ENCODE assay signal across 19 cellular contexts in genomic region chr3:45204136-45204535, GRCh38. TPM values are rescaled to one million over a fixed set of nuclear protein-coding genes. Genes with fewer than 3 reads are reported as not detected.
DNase-seq lines count a peak whose midpoint lies in the region; ATAC-seq, FAIRE-seq and TF ChIP-seq lines count a peak whose summit lies in the region.
"Had no signal": no experiment of that assay in that cellular context is flagged by ENCODE, and none has a peak within 500 bp of the region (broad histone marks: within the 10 kb centered on the region; RNA-seq: fewer than 3 reads in every experiment).

No MANE protein-coding gene starts in this region.

- H3K4me1 Mint-ChIP-seq in mesothelial cell of epicardium: peaks cover 23% of the 10 kb centered on the region
- H3K4me1 Mint-ChIP-seq in activated CD8-positive, alpha-beta T cell treated with anti-CD3 and anti-CD28 coated beads for 36 hours (ENCODE audit: low read depth): peaks cover 6% of the 10 kb centered on the region
- peaks cover 4 to 21% (median 13%) of the 10 kb centered on the region in 7 donors for H3K4me1 Mint-ChIP-seq in naive thymus-derived CD4-positive, alpha-beta T cell

- no peaks in the 10 kb centered on the region for H3K36me3 Mint-ChIP-seq in mesothelial cell of epicardium
- no peaks in the 10 kb centered on the region for H3K36me3 Mint-ChIP-seq in activated CD8-positive, alpha-beta T cell treated with anti-CD3 and anti-CD28 coated beads for 36 hours (ENCODE audit: low read depth)
- H3K36me3 Mint-ChIP-seq in naive thymus-derived CD4-positive, alpha-beta T cell: no peaks in the 10 kb centered on the region

- H3K27me3 ChIP-seq in naive thymus-derived CD4-positive, alpha-beta T cell (ENCODE audit: control insufficient read depth in 2 of 2, insufficient read depth in 2 of 2, low read length in 2 of 2): no peaks in the 10 kb centered on the region
- H3K27me3 ChIP-seq: BLaER1 treated with 17β-estradiol and CSF1 and Interleukin-3, amounts not matched to agents 10 nM and 100 nM had no signal

- no peaks in the 10 kb centered on the region for H3K27me3 Mint-ChIP-seq in mesothelial cell of epicardium (ENCODE audit: low read depth)
- H3K27me3 Mint-ChIP-seq in activated CD8-positive, alpha-beta T cell treated with anti-CD3 and anti-CD28 coated beads for 36 hours: peaks cover 3% of the 10 kb centered on the region
- peaks cover 0 to 52% (median 10%) of the 10 kb centered on the region in 5 donors for H3K27me3 Mint-ChIP-seq in naive thymus-derived CD4-positive, alpha-beta T cell

- H3K4me3 Mint-ChIP-seq in mesothelial cell of epicardium: no peak overlapping the region
- H3K4me3 Mint-ChIP-seq in activated CD8-positive, alpha-beta T cell treated with anti-CD3 and anti-CD28 coated beads for 36 hours: no peak overlapping the region
- no peak overlapping the region for H3K4me3 Mint-ChIP-seq in naive thymus-derived CD4-positive, alpha-beta T cell
- H3K4me3 Mint-ChIP-seq: activated CD4-positive, alpha-beta memory T cell treated with anti-CD3 and anti-CD28 coated beads, Interleukin-2, amount 10 ng/mL, durations not matched to agents 7 days and 5 days had no signal

- TF ChIP-seq CTCF in epithelial cell of esophagus (IDR thresholded peaks at IDR 0.05; ENCODE audit: insufficient read depth, low read depth, low read length, missing control alignments): no peak
- TF ChIP-seq CTCF in mesothelial cell of epicardium (IDR thresholded peaks at IDR 0.05; ENCODE audit: unreplicated experiment): no peak
- no peak for TF ChIP-seq CTCF in activated CD8-positive, alpha-beta T cell treated with anti-CD3 and anti-CD28 coated beads for 36 hours (IDR thresholded peaks at IDR 0.05)

- no peak overlapping the region for H3K27ac ChIP-seq in naive thymus-derived CD4-positive, alpha-beta T cell (ENCODE audit: low read depth, low read length)
- H3K27ac ChIP-seq: psoas muscle, thoracic aorta had no signal

- H3K36me3 ChIP-seq in naive thymus-derived CD4-positive, alpha-beta T cell (ENCODE audit: control insufficient read depth in 2 of 3, insufficient read depth in 3 of 3, low read length in 3 of 3): no peaks in the 10 kb centered on the region
- H3K36me3 ChIP-seq: thoracic aorta had no signal

- intact Hi-C loops in activated CD8-positive, alpha-beta T cell treated with anti-CD3 and anti-CD28 coated beads for 36 hours (cut with micrococcal nuclease): no loop called here
- intact Hi-C loops in naive thymus-derived CD4-positive, alpha-beta T cell (cut with micrococcal nuclease): no loop called here

- H3K4me1 ChIP-seq in naive thymus-derived CD4-positive, alpha-beta T cell (ENCODE audit: control insufficient read depth in 2 of 2, insufficient read depth in 2 of 2, low read length in 2 of 2): peaks cover 3 to 4% of the 10 kb centered on the region in 2 donors
- H3K4me1 ChIP-seq: psoas muscle had no signal

- H3K27ac Mint-ChIP-seq in mesothelial cell of epicardium: peak overlapping the region; percentile 35
- H3K27ac Mint-ChIP-seq in activated CD8-positive, alpha-beta T cell treated with anti-CD3 and anti-CD28 coated beads for 36 hours: no peak overlapping the region
- no peak overlapping the region for H3K27ac Mint-ChIP-seq in naive thymus-derived CD4-positive, alpha-beta T cell
- H3K27ac Mint-ChIP-seq: activated CD4-positive, alpha-beta memory T cell treated with anti-CD3 and anti-CD28 coated beads, Interleukin-2, amount 10 ng/mL, durations not matched to agents 7 days and 5 days; activated T-helper 2 cell treated with anti-CD3 and anti-CD28 coated beads, Interferon-gamma antibody, Interleukin-2, Interleukin-4, amounts not matched to agents 10 μg/mL and 5 μg/mL and 100 μg/mL, durations not matched to agents 14 hours and 24 hours and 36 hours had no signal

- no peaks in the 10 kb centered on the region for H3K9me3 Mint-ChIP-seq in mesothelial cell of epicardium
- H3K9me3 Mint-ChIP-seq in activated CD8-positive, alpha-beta T cell treated with anti-CD3 and anti-CD28 coated beads for 36 hours: no peaks in the 10 kb centered on the region
- no peaks in the 10 kb centered on the region for H3K9me3 Mint-ChIP-seq in naive thymus-derived CD4-positive, alpha-beta T cell
- H3K9me3 Mint-ChIP-seq: activated CD4-positive, alpha-beta memory T cell treated with anti-CD3 and anti-CD28 coated beads, Interleukin-2, amount 10 ng/mL, durations not matched to agents 7 days and 5 days; activated T-helper 2 cell treated with anti-CD3 and anti-CD28 coated beads, Interferon-gamma antibody, Interleukin-2, Interleukin-4, amounts not matched to agents 10 μg/mL and 5 μg/mL and 100 μg/mL, durations not matched to agents 14 hours and 24 hours and 36 hours had no signal

- DNase-seq in EH (ENCODE audit: low read depth) (peak; percentile 84), RCC 7860 (ENCODE audit: low spot score) (peak; percentile 62), epithelial cell of esophagus (ENCODE audit: low read depth) (peak; percentile 76), mesothelial cell of epicardium (ENCODE audit: low spot score in 2 of 2, unreplicated experiment in 2 of 2) (no peak), KBM-7 (no peak)
- DNase-seq in activated CD8-positive, alpha-beta T cell treated with anti-CD3 and anti-CD28 coated beads for 36 hours: no peak
- no peak for DNase-seq in naive thymus-derived CD4-positive, alpha-beta T cell
- DNase-seq: activated CD4-positive, alpha-beta memory T cell treated with anti-CD3 and anti-CD28 coated beads, Interleukin-2, amount 10 ng/mL, durations not matched to agents 7 days and 5 days; DMS153; effector CD4-positive, alpha-beta T cell; left cardiac atrium; MV-4-11; psoas muscle had no signal

- H3K4me3 ChIP-seq in epithelial cell of esophagus (ENCODE audit: low read length): no peak overlapping the region
- no peak overlapping the region for H3K4me3 ChIP-seq in naive thymus-derived CD4-positive, alpha-beta T cell (ENCODE audit: low read length)
- H3K4me3 ChIP-seq: BLaER1 treated with 17β-estradiol and CSF1 and Interleukin-3, amounts not matched to agents 10 nM and 100 nM; psoas muscle; thoracic aorta had no signal

- no peak for ATAC-seq in activated CD8-positive, alpha-beta T cell treated with anti-CD3 and anti-CD28 coated beads for 36 hours
- no peak for ATAC-seq in HG03378 (IDR thresholded peaks at IDR 0.05; ENCODE audit: unreplicated experiment)
- no peak for ATAC-seq in naive thymus-derived CD4-positive, alpha-beta T cell
- ATAC-seq: left cardiac atrium, psoas muscle had no signal

- POLR2A ChIA-PET in activated CD8-positive, alpha-beta T cell treated with anti-CD3 and anti-CD28 coated beads for 36 hours (lab: Charles Lee): no interaction called here
- POLR2A ChIA-PET in naive thymus-derived CD4-positive, alpha-beta T cell (lab: Charles Lee): no interaction called here

- CTCF ChIA-PET in activated CD8-positive, alpha-beta T cell treated with anti-CD3 and anti-CD28 coated beads for 36 hours (lab: Charles Lee): interaction anchor here (12.4 kb wide), 1 partner anchor 163 kb away, joined by 390 read pairs; no protein-coding TSS in a partner anchor
- CTCF ChIA-PET in naive thymus-derived CD4-positive, alpha-beta T cell (lab: Charles Lee): interaction anchor here (10.7 kb wide), 1 partner anchor 163 kb away, joined by 379 read pairs; no protein-coding TSS in a partner anchor

- no peaks in the 10 kb centered on the region for H3K9me3 ChIP-seq in naive thymus-derived CD4-positive, alpha-beta T cell (ENCODE audit: control insufficient read depth in 2 of 3, low read length in 3 of 3)
- H3K9me3 ChIP-seq: BLaER1 treated with 17β-estradiol and CSF1 and Interleukin-3, amounts not matched to agents 10 nM and 100 nM; psoas muscle; thoracic aorta had no signal

- FAIRE-seq in RCC 7860 (lab: Jason Lieb, UNC): peak; percentile 79
- FAIRE-seq: TTC549 had no signal

- in situ Hi-C loops in KBM-7 (cut with MboI; ENCODE audit: low pct_unique_long_range_greater_than_20kb, low sequenced_read_pairs): no loop called here

RNA-seq across cellular contexts. Expression of gene TMEM158, which starts 22.0 kb away (rescaled TPM):
- 3.6 to 5.1 TPM (median 4.3 TPM) in 3 replicates for total RNA-seq in mesothelial cell of epicardium
- not detected for total RNA-seq in activated CD8-positive, alpha-beta T cell treated with anti-CD3 and anti-CD28 coated beads for 36 hours
- under 1 TPM in 3 of 5 experiments, not detected in 2; 0.27 to 0.96 (median 0.60) TPM for total RNA-seq in naive thymus-derived CD4-positive, alpha-beta T cell
- polyA plus RNA-seq in naive thymus-derived CD4-positive, alpha-beta T cell: not detected
- total RNA-seq: activated CD4-positive, alpha-beta memory T cell treated with anti-CD3 and anti-CD28 coated beads, Interleukin-2, amount 10 ng/mL, durations not matched to agents 7 days and 5 days had no signal

RNA-seq across cellular contexts. Expression of gene CDCP1, which starts 58.0 kb away (rescaled TPM):
- 1.3 to 1.4 TPM (median 1.3 TPM) in 3 replicates for total RNA-seq in mesothelial cell of epicardium
- total RNA-seq in activated CD8-positive, alpha-beta T cell treated with anti-CD3 and anti-CD28 coated beads for 36 hours: under 1 TPM; 0.32 to 0.36 TPM
- 1 to 10 TPM in 2 of 5 experiments, under 1 TPM in 3; 0.05 to 7.2 (median 0.81) TPM for total RNA-seq in naive thymus-derived CD4-positive, alpha-beta T cell
- polyA plus RNA-seq in naive thymus-derived CD4-positive, alpha-beta T cell: 1 to 10 TPM in 1 of 2 donors, under 1 TPM in 1; 0.21 to 1.0 TPM
- total RNA-seq: SK-MEL-5 had no signal

Comparison
In these comparisons a context has a peak if more than half of its experiments do, and no peak if none do; other contexts are left out.
1. DNase-seq: peak in EH (single experiment), RCC 7860 (single experiment) and epithelial cell of esophagus (single experiment); none in mesothelial cell of epicardium (0 of 2), activated CD8-positive, alpha-beta T cell treated with anti-CD3 and anti-CD28 coated beads for 36 hours (single experiment), KBM-7 (single experiment) and naive thymus-derived CD4-positive, alpha-beta T cell (0 of 9).